In the genomic region with DNA sequence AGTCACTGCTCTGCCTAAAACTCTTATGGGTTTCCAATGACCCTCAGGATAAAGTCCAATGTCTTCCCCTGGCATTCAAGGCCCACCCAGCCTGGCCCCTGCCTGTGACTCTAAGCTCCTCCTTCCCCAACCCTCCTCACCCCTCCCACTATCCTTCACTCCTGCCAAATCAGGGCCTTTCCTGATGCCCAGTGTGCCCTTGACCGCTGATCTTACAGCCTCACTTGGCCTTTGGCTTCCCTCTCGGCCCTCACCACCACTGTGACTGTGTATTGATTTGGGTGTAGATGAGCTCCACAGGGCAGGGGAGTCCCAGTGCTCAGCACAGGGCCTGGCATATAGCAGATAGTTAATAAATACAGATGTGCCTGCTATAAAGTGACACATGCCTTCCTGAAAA, we compare ENCODE assay signal across 19 cellular contexts.
DNase-seq lines count a peak whose midpoint lies in the region; ATAC-seq and TF ChIP-seq lines count a peak whose summit lies in the region.
"Had no signal": no experiment of that assay in that cellular context is flagged by ENCODE, and none has a peak within 500 bp of the region (broad histone marks: within the 10 kb centered on the region; RNA-seq: fewer than 3 reads in every experiment).

No MANE protein-coding gene starts in this region.

- TF ChIP-seq CTCF in stomach (IDR thresholded peaks at IDR 0.05): no peak

- no peak overlapping the region for H2BK15ac ChIP-seq in mesendoderm (replicated peaks; ENCODE audit: low read depth)

- no peak for TF ChIP-seq POLR2A in stomach (IDR thresholded peaks at IDR 0.05)

- H3K27ac ChIP-seq in mesendoderm (ENCODE audit: low read depth, low read length): no peak overlapping the region
- H3K27ac ChIP-seq in stomach: no peak overlapping the region
- H3K27ac ChIP-seq: 22Rv1 had no signal

- TF ChIP-seq EP300 in stomach (IDR thresholded peaks at IDR 0.05): no peak

- peaks cover 9% of the 10 kb centered on the region for H3K36me3 Mint-ChIP-seq in activated CD4-positive, alpha-beta T cell treated with anti-CD3 and anti-CD28 coated beads, Interleukin-2, amount 10 ng/mL, durations not matched to agents 24 days and 14 days (ENCODE audit: low read depth)
- H3K36me3 Mint-ChIP-seq in activated naive CD8-positive, alpha-beta T cell treated with anti-CD3 and anti-CD28 coated beads, Interleukin-2, amount 10 ng/mL, durations not matched to agents 7 days and 5 days: peaks cover 12% of the 10 kb centered on the region
- H3K36me3 Mint-ChIP-seq in activated naive CD8-positive, alpha-beta T cell treated with anti-CD3 and anti-CD28 coated beads, Interleukin-2, amount 50 U/mL, for 24 hours (ENCODE audit: low read depth): no peaks in the 10 kb centered on the region
- H3K36me3 Mint-ChIP-seq: CD14-positive monocyte had no signal

- WGBS in mesendoderm (ENCODE audit: extremely low coverage, insufficient coverage, low lambda C conversion rate): no CpG with 5 or more reads among the region's 2 CpGs
- WGBS in stomach, 5 donors: 88 to 95% (median 90%) methylated on average over 2 of the region's 2 CpGs

- no peak overlapping the region for H3K4ac ChIP-seq in mesendoderm (ENCODE audit: low read depth, low read length)

- H3K27me3 ChIP-seq in mesendoderm (ENCODE audit: insufficient read depth, low read length, poor library complexity): no peaks in the 10 kb centered on the region
- no peaks in the 10 kb centered on the region for H3K27me3 ChIP-seq in stomach

- peaks cover 11% of the 10 kb centered on the region for H3K9me3 Mint-ChIP-seq in activated CD4-positive, alpha-beta T cell treated with anti-CD3 and anti-CD28 coated beads, Interleukin-2, amount 10 ng/mL, durations not matched to agents 24 days and 14 days
- peaks cover 2% of the 10 kb centered on the region for H3K9me3 Mint-ChIP-seq in activated naive CD8-positive, alpha-beta T cell treated with anti-CD3 and anti-CD28 coated beads, Interleukin-2, amount 10 ng/mL, durations not matched to agents 7 days and 5 days
- no peaks in the 10 kb centered on the region for H3K9me3 Mint-ChIP-seq in activated naive CD8-positive, alpha-beta T cell treated with anti-CD3 and anti-CD28 coated beads, Interleukin-2, amount 50 U/mL, for 24 hours

- H2BK120ac ChIP-seq in mesendoderm (ENCODE audit: low read depth, low read length): no peak overlapping the region

- H3K4me3 Mint-ChIP-seq in activated CD4-positive, alpha-beta T cell treated with anti-CD3 and anti-CD28 coated beads, Interleukin-2, amount 10 ng/mL, durations not matched to agents 24 days and 14 days: no peak overlapping the region
- no peak overlapping the region for H3K4me3 Mint-ChIP-seq in activated naive CD8-positive, alpha-beta T cell treated with anti-CD3 and anti-CD28 coated beads, Interleukin-2, amount 10 ng/mL, durations not matched to agents 7 days and 5 days
- no peak overlapping the region for H3K4me3 Mint-ChIP-seq in activated naive CD8-positive, alpha-beta T cell treated with anti-CD3 and anti-CD28 coated beads, Interleukin-2, amount 50 U/mL, for 24 hours
- H3K4me3 Mint-ChIP-seq: CD14-positive monocyte had no signal

- no peak overlapping the region for H3K4me2 ChIP-seq in mesendoderm (ENCODE audit: low read length)

- no peaks in the 10 kb centered on the region for H3K79me2 ChIP-seq in mesendoderm (ENCODE audit: control insufficient read depth, insufficient read depth, low read length)

- no peak overlapping the region for H4K8ac ChIP-seq in mesendoderm (ENCODE audit: low read depth, low read length)

- no peak for DNase-seq in activated CD4-positive, alpha-beta T cell treated with anti-CD3 and anti-CD28 coated beads, Interleukin-2, amount 10 ng/mL, durations not matched to agents 24 days and 14 days
- DNase-seq in activated CD4-positive, alpha-beta T cell treated with anti-CD3 and anti-CD28 coated beads for 1 hour: no peak
- DNase-seq in activated naive CD8-positive, alpha-beta T cell treated with anti-CD3 and anti-CD28 coated beads, Interleukin-2, amount 10 ng/mL, durations not matched to agents 7 days and 5 days: no peak
- DNase-seq in activated naive CD8-positive, alpha-beta T cell treated with anti-CD3 and anti-CD28 coated beads, Interleukin-2, amount 50 U/mL, for 24 hours: no peak
- DNase-seq in mesendoderm: no peak
- DNase-seq in stomach: peak; percentile 16
- no peak for DNase-seq in putamen (ENCODE audit: low spot score)
- DNase-seq in germinal center (ENCODE audit: low spot score): no peak
- DNase-seq: AML-193; DMS79; GOT3; KBM-7; MV-4-11; NCI-H1694 treated with DMSO at 0.1 percent for 48 hours; NCI-H510A; NCI-H748 treated with DMSO at 0.1 percent for 48 hours; NK-92 treated with Interleukin-12 subunit alpha and Interleukin-12 subunit beta, amount 100 ng/mL, for 24 hours had no signal

- peaks cover 10% of the 10 kb centered on the region for H3K4me1 ChIP-seq in mesendoderm (ENCODE audit: control insufficient read depth, low read depth, low read length)
- H3K4me1 ChIP-seq in stomach: no peaks in the 10 kb centered on the region

- H3K23ac ChIP-seq in mesendoderm (ENCODE audit: low read length): no peak overlapping the region

- no peak for ATAC-seq in activated naive CD8-positive, alpha-beta T cell treated with anti-CD3 and anti-CD28 coated beads, Interleukin-2, amount 10 ng/mL, durations not matched to agents 7 days and 5 days (ENCODE audit: low read depth)
- no peak for ATAC-seq in activated naive CD8-positive, alpha-beta T cell treated with anti-CD3 and anti-CD28 coated beads, Interleukin-2, amount 50 U/mL, for 24 hours

- intact Hi-C loops in activated CD4-positive, alpha-beta T cell treated with anti-CD3 and anti-CD28 coated beads, Interleukin-2, amount 10 ng/mL, durations not matched to agents 24 days and 14 days (cut with micrococcal nuclease): no loop called here
- intact Hi-C loops in stomach (cut with DNase I; ENCODE audit: low total_unique reads): no loop called here

- peaks cover 36% of the 10 kb centered on the region for H3K27me3 Mint-ChIP-seq in activated CD4-positive, alpha-beta T cell treated with anti-CD3 and anti-CD28 coated beads, Interleukin-2, amount 10 ng/mL, durations not matched to agents 24 days and 14 days
- peaks cover 41% of the 10 kb centered on the region for H3K27me3 Mint-ChIP-seq in activated naive CD8-positive, alpha-beta T cell treated with anti-CD3 and anti-CD28 coated beads, Interleukin-2, amount 10 ng/mL, durations not matched to agents 7 days and 5 days
- peaks cover 30% of the 10 kb centered on the region for H3K27me3 Mint-ChIP-seq in activated naive CD8-positive, alpha-beta T cell treated with anti-CD3 and anti-CD28 coated beads, Interleukin-2, amount 50 U/mL, for 24 hours

- H3K27ac Mint-ChIP-seq in activated CD4-positive, alpha-beta T cell treated with anti-CD3 and anti-CD28 coated beads, Interleukin-2, amount 10 ng/mL, durations not matched to agents 24 days and 14 days: peak overlapping the region; percentile 50
- peak overlapping the region; percentile 49 for H3K27ac Mint-ChIP-seq in activated naive CD8-positive, alpha-beta T cell treated with anti-CD3 and anti-CD28 coated beads, Interleukin-2, amount 10 ng/mL, durations not matched to agents 7 days and 5 days
- H3K27ac Mint-ChIP-seq in activated naive CD8-positive, alpha-beta T cell treated with anti-CD3 and anti-CD28 coated beads, Interleukin-2, amount 50 U/mL, for 24 hours: no peak overlapping the region

- H3K9ac ChIP-seq in mesendoderm (ENCODE audit: low read length): no peak overlapping the region

- no peaks in the 10 kb centered on the region for H3K36me3 ChIP-seq in mesendoderm (ENCODE audit: control insufficient read depth, insufficient read depth, low read length)
- H3K36me3 ChIP-seq in stomach: no peaks in the 10 kb centered on the region

- POLR2A ChIA-PET in activated naive CD8-positive, alpha-beta T cell treated with anti-CD3 and anti-CD28 coated beads, Interleukin-2, amount 10 ng/mL, durations not matched to agents 7 days and 5 days (lab: Charles Lee): interaction anchor here (1.0 to 1.2 kb wide), 2 partner anchors 39 to 40 kb away, joined by 3 to 4 read pairs; no protein-coding TSS in a partner anchor

- no peaks in the 10 kb centered on the region for H3K79me1 ChIP-seq in mesendoderm (ENCODE audit: low read length)

- H3K9me3 ChIP-seq in stomach: no peaks in the 10 kb centered on the region

- no peak overlapping the region for H4K5ac ChIP-seq in mesendoderm (ENCODE audit: low read length)

- no peak overlapping the region for H3K56ac ChIP-seq in mesendoderm (ENCODE audit: low read length)

- no peak overlapping the region for H3K18ac ChIP-seq in mesendoderm (ENCODE audit: low read length)

- peak overlapping the region; percentile 49 for H2BK5ac ChIP-seq in mesendoderm (ENCODE audit: low read length)

- H3K4me3 ChIP-seq in mesendoderm (ENCODE audit: low read length): no peak overlapping the region
- H3K4me3 ChIP-seq in stomach: no peak overlapping the region

- peaks cover 55% of the 10 kb centered on the region for H3K4me1 Mint-ChIP-seq in activated CD4-positive, alpha-beta T cell treated with anti-CD3 and anti-CD28 coated beads, Interleukin-2, amount 10 ng/mL, durations not matched to agents 24 days and 14 days
- peaks cover 66% of the 10 kb centered on the region for H3K4me1 Mint-ChIP-seq in activated naive CD8-positive, alpha-beta T cell treated with anti-CD3 and anti-CD28 coated beads, Interleukin-2, amount 10 ng/mL, durations not matched to agents 7 days and 5 days
- H3K4me1 Mint-ChIP-seq in activated naive CD8-positive, alpha-beta T cell treated with anti-CD3 and anti-CD28 coated beads, Interleukin-2, amount 50 U/mL, for 24 hours: peaks cover 35% of the 10 kb centered on the region

- no peak overlapping the region for H2AK5ac ChIP-seq in mesendoderm (ENCODE audit: low read length)
